8 cellular contexts compared by ENCODE assay signal in genomic region chr9:130714586-130715110, GRCh38. TPM values are rescaled to one million over a fixed set of nuclear protein-coding genes. Genes with fewer than 3 reads are reported as not detected.
DNase-seq lines count a peak whose midpoint lies in the region; ATAC-seq, FAIRE-seq and TF ChIP-seq lines count a peak whose summit lies in the region.

No MANE protein-coding gene starts in this region.

- no peaks in the 10 kb centered on the region for H3K36me3 ChIP-seq in kidney (ENCODE audit: control insufficient read depth in 1 of 2, insufficient read depth in 2 of 2, low read length in 2 of 2)
- H3K36me3 ChIP-seq in tibial artery = no peaks in the 10 kb centered on the region

- no peaks in the 10 kb centered on the region for H3K27me3 Mint-ChIP-seq in activated T-cell treated with anti-CD3 and anti-CD28 coated beads, Interleukin-2, amount 50 U/mL, for 24 hours
- no peaks in the 10 kb centered on the region for H3K27me3 Mint-ChIP-seq in activated naive CD8-positive, alpha-beta T cell

- H3K9me3 Mint-ChIP-seq in activated T-cell treated with anti-CD3 and anti-CD28 coated beads, Interleukin-2, amount 50 U/mL, for 24 hours = no peaks in the 10 kb centered on the region
- H3K9me3 Mint-ChIP-seq in activated naive CD8-positive, alpha-beta T cell (ENCODE audit: low read depth) = no peaks in the 10 kb centered on the region

- peak overlapping the region; percentile 48 to 70 for H3K4me3 ChIP-seq in kidney (ENCODE audit: low read length in 2 of 2)
- H3K4me3 ChIP-seq in tibial artery = peak overlapping the region; percentile 96 to 98

- H3K9ac ChIP-seq in kidney (ENCODE audit: low read length in 2 of 2) = peak overlapping the region; percentile 29 to 43

- peaks cover 15% of the 10 kb centered on the region for H3K36me3 Mint-ChIP-seq in activated T-cell treated with anti-CD3 and anti-CD28 coated beads, Interleukin-2, amount 50 U/mL, for 24 hours (ENCODE audit: low read depth)
- no peaks in the 10 kb centered on the region for H3K36me3 Mint-ChIP-seq in activated naive CD8-positive, alpha-beta T cell

- ATAC-seq in HG02973 (IDR thresholded peaks at IDR 0.05; ENCODE audit: unreplicated experiment) (no peak), GM18517 (IDR thresholded peaks at IDR 0.05; ENCODE audit: unreplicated experiment) (no peak)

- H3K27ac Mint-ChIP-seq in activated T-cell treated with anti-CD3 and anti-CD28 coated beads, Interleukin-2, amount 50 U/mL, for 24 hours = no peak overlapping the region
- no peak overlapping the region for H3K27ac Mint-ChIP-seq in activated naive CD8-positive, alpha-beta T cell

- H3K4me3 Mint-ChIP-seq in activated T-cell treated with anti-CD3 and anti-CD28 coated beads, Interleukin-2, amount 50 U/mL, for 24 hours = peak overlapping the region; percentile 91
- peak overlapping the region; percentile 93 for H3K4me3 Mint-ChIP-seq in activated naive CD8-positive, alpha-beta T cell

- no peak for DNase-seq in activated T-cell treated with anti-CD3 and anti-CD28 coated beads, Interleukin-2, amount 50 U/mL, for 24 hours
- no peak for DNase-seq in activated T-cell treated with anti-CD3 and anti-CD28 coated beads, Interleukin-2, amount 50 U/mL, for 48 hours
- DNase-seq in kidney = no peak
- DNase-seq in tibial artery = no peak
- no peak for DNase-seq in NCI-H2171 (lab: John Stamatoyannopoulos, UW)

- H3K9me3 ChIP-seq in kidney (ENCODE audit: control insufficient read depth in 1 of 2, low read length in 2 of 2) (no peaks in the 10 kb centered on the region), tibial artery (no peaks in the 10 kb centered on the region)

- intact Hi-C loops in kidney (cut with DNase I) (loop anchor here (5.0 kb wide), 1 partner anchor 148 kb away; no protein-coding TSS in a partner anchor), tibial artery (cut with DNase I; ENCODE audit: low total_unique reads) (loop anchor here (5.0 kb wide), 1 partner anchor 53 kb away; no protein-coding TSS in a partner anchor)

- no peak for FAIRE-seq in kidney (lab: Jason Lieb, UNC)

- H3K27ac ChIP-seq in kidney (ENCODE audit: low read depth in 2 of 2, low read length in 2 of 2) (no peak overlapping the region), tibial artery (peak overlapping the region; percentile 98)

- H3K4me1 ChIP-seq in kidney (ENCODE audit: control insufficient read depth in 1 of 2, insufficient read depth in 1 of 2, low read depth in 1 of 2, low read length in 2 of 2) = peaks cover 0 to 6% of the 10 kb centered on the region in 2 donors
- peaks cover 0 to 37% (median 23%) of the 10 kb centered on the region in 4 donors for H3K4me1 ChIP-seq in tibial artery

- H3K27me3 ChIP-seq in tibial artery = no peaks in the 10 kb centered on the region

- peaks cover 43% of the 10 kb centered on the region for H3K4me1 Mint-ChIP-seq in activated T-cell treated with anti-CD3 and anti-CD28 coated beads, Interleukin-2, amount 50 U/mL, for 24 hours (ENCODE audit: low read depth)
- H3K4me1 Mint-ChIP-seq in activated naive CD8-positive, alpha-beta T cell (ENCODE audit: low read depth) = peaks cover 40% of the 10 kb centered on the region

- TF ChIP-seq CTCF in kidney (IDR thresholded peaks at IDR 0.05; ENCODE audit: borderline replicate concordance, extremely low read depth, insufficient read depth) (no peak), tibial artery (IDR thresholded peaks at IDR 0.05) (no peak)

RNA-seq across cellular contexts. Expression of gene EXOSC2, which starts 21.1 kb away (rescaled TPM):
- 26.4 TPM for total RNA-seq in kidney
- polyA plus RNA-seq in kidney (ENCODE audit: insufficient read depth, low read depth, low replicate concordance) = 13.0 TPM

RNA-seq across cellular contexts. Expression of gene PRDM12, which starts 50.3 kb away (rescaled TPM):
- total RNA-seq in kidney = not detected
- not detected for polyA plus RNA-seq in kidney (ENCODE audit: insufficient read depth, low read depth, low replicate concordance)

Comparison
In these comparisons a context has a peak if more than half of its experiments do, and no peak if none do; other contexts are left out.
1. H3K27ac ChIP-seq: peak in tibial artery (2 of 2); none in kidney (0 of 2).